Comparison of ENCODE assay signal across 16 cellular contexts in the genomic region with DNA sequence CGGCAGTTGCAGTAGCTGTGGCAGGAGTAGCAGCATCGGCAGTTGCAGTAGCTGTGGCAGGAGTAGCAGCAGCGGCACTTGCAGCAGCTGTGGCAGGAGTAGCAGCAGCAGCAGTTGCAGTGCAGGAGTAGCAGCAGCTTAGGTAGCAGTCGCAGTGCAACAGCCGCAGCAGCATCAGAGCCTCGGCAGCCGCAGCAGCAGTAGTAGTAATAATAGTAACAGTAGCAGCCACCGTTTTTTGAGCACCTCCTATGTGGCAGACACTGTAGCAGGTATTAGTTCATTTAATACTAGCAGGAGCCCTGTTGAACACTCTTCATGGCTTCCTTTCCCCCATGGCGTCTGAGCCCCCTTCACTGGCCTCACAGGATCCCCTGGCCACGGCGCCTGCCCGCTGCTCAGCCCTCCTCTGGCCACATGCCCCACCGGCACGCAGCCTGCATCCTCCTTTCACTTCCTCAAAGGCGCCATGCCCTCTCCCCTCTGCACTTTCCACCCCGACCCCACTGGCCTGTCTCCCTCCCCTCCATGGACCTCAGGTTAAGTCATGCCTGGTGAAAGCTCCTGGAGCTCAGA. TPM values are rescaled to one million over a fixed set of nuclear protein-coding genes. Genes with fewer than 3 reads are reported as not detected.
DNase-seq lines count a peak whose midpoint lies in the region; ATAC-seq and TF ChIP-seq lines count a peak whose summit lies in the region.
"Had no signal": no experiment of that assay in that cellular context is flagged by ENCODE, and none has a peak within 500 bp of the region (broad histone marks: within the 10 kb centered on the region; RNA-seq: fewer than 3 reads in every experiment).

No MANE protein-coding gene starts in this region.

- no peak overlapping the region for H3K4me3 Mint-ChIP-seq in activated CD8-positive, alpha-beta T cell treated with anti-CD3 and anti-CD28 coated beads, Interleukin-2, amount 10 ng/mL, durations not matched to agents 7 days and 5 days
- H3K4me3 Mint-ChIP-seq in activated CD8-positive, alpha-beta T cell treated with anti-CD3 and anti-CD28 coated beads for 36 hours, result no peak overlapping the region
- no peak overlapping the region for H3K4me3 Mint-ChIP-seq in activated T-helper 2 cell treated with anti-CD3 and anti-CD28 coated beads, Interferon-gamma antibody, Interleukin-2, Interleukin-4, amounts not matched to agents 10 μg/mL and 5 μg/mL and 100 μg/mL, durations not matched to agents 14 hours and 24 hours and 36 hours (ENCODE audit: low read depth)
- H3K4me3 Mint-ChIP-seq: activated CD4-positive, alpha-beta T cell treated with anti-CD3 and anti-CD28 coated beads for 36 hours had no signal

- TF ChIP-seq POLR2A in Peyer's patch (IDR thresholded peaks at IDR 0.05), result no peak

- POLR2A ChIA-PET in activated CD8-positive, alpha-beta T cell treated with anti-CD3 and anti-CD28 coated beads, Interleukin-2, amount 10 ng/mL, durations not matched to agents 7 days and 5 days (lab: Charles Lee), result interaction anchor here (0.5 kb wide), 1 partner anchor 360 kb away, joined by 3 read pairs; no protein-coding TSS in a partner anchor
- POLR2A ChIA-PET in activated CD8-positive, alpha-beta T cell treated with anti-CD3 and anti-CD28 coated beads for 36 hours (lab: Charles Lee), result no interaction called here

- no peaks in the 10 kb centered on the region for H3K36me3 Mint-ChIP-seq in activated CD8-positive, alpha-beta T cell treated with anti-CD3 and anti-CD28 coated beads, Interleukin-2, amount 10 ng/mL, durations not matched to agents 7 days and 5 days (ENCODE audit: low read depth)
- no peaks in the 10 kb centered on the region for H3K36me3 Mint-ChIP-seq in activated CD8-positive, alpha-beta T cell treated with anti-CD3 and anti-CD28 coated beads for 36 hours (ENCODE audit: low read depth)
- H3K36me3 Mint-ChIP-seq in activated T-helper 2 cell treated with anti-CD3 and anti-CD28 coated beads, Interferon-gamma antibody, Interleukin-2, Interleukin-4, amounts not matched to agents 10 μg/mL and 5 μg/mL and 100 μg/mL, durations not matched to agents 14 hours and 24 hours and 36 hours (ENCODE audit: low read depth), result peaks cover 3% of the 10 kb centered on the region

- ATAC-seq in activated CD8-positive, alpha-beta T cell treated with anti-CD3 and anti-CD28 coated beads, Interleukin-2, amount 10 ng/mL, durations not matched to agents 7 days and 5 days, result no peak
- no peak for ATAC-seq in activated CD8-positive, alpha-beta T cell treated with anti-CD3 and anti-CD28 coated beads for 36 hours
- ATAC-seq in HG02678 (IDR thresholded peaks at IDR 0.05; ENCODE audit: unreplicated experiment), result peak; percentile 65
- peak; percentile 33 for ATAC-seq in sciatic nerve
- no peak for ATAC-seq in HG03159 (IDR thresholded peaks at IDR 0.05; ENCODE audit: unreplicated experiment)
- ATAC-seq: A549; activated CD4-positive, alpha-beta T cell treated with anti-CD3 and anti-CD28 coated beads for 36 hours had no signal

- peaks cover 0 to 5% (median 0%) of the 10 kb centered on the region in 4 donors for H3K9me3 ChIP-seq in Peyer's patch
- H3K9me3 ChIP-seq: A549, heart right ventricle had no signal

- no peaks in the 10 kb centered on the region for H3K9me3 Mint-ChIP-seq in activated CD8-positive, alpha-beta T cell treated with anti-CD3 and anti-CD28 coated beads, Interleukin-2, amount 10 ng/mL, durations not matched to agents 7 days and 5 days (ENCODE audit: insufficient read depth)
- no peaks in the 10 kb centered on the region for H3K9me3 Mint-ChIP-seq in activated CD8-positive, alpha-beta T cell treated with anti-CD3 and anti-CD28 coated beads for 36 hours
- peaks cover 3% of the 10 kb centered on the region for H3K9me3 Mint-ChIP-seq in activated T-helper 2 cell treated with anti-CD3 and anti-CD28 coated beads, Interferon-gamma antibody, Interleukin-2, Interleukin-4, amounts not matched to agents 10 μg/mL and 5 μg/mL and 100 μg/mL, durations not matched to agents 14 hours and 24 hours and 36 hours

- peaks cover 0 to 10% (median 0%) of the 10 kb centered on the region in 4 donors for H3K4me1 ChIP-seq in Peyer's patch
- H3K4me1 ChIP-seq: A549, breast epithelium had no signal

- H3K4me1 Mint-ChIP-seq in activated CD8-positive, alpha-beta T cell treated with anti-CD3 and anti-CD28 coated beads, Interleukin-2, amount 10 ng/mL, durations not matched to agents 7 days and 5 days (ENCODE audit: low read depth), result peaks cover 14% of the 10 kb centered on the region
- H3K4me1 Mint-ChIP-seq in activated CD8-positive, alpha-beta T cell treated with anti-CD3 and anti-CD28 coated beads for 36 hours (ENCODE audit: low read depth), result peaks cover 6% of the 10 kb centered on the region
- peaks cover 9% of the 10 kb centered on the region for H3K4me1 Mint-ChIP-seq in activated T-helper 2 cell treated with anti-CD3 and anti-CD28 coated beads, Interferon-gamma antibody, Interleukin-2, Interleukin-4, amounts not matched to agents 10 μg/mL and 5 μg/mL and 100 μg/mL, durations not matched to agents 14 hours and 24 hours and 36 hours (ENCODE audit: low read depth)

- H3K27me3 ChIP-seq in Peyer's patch, result no peaks in the 10 kb centered on the region

- H3K4me3 ChIP-seq in Peyer's patch, result peak overlapping the region in 1 of 4 donors; percentile 16
- H3K4me3 ChIP-seq: A549, breast epithelium, heart right ventricle had no signal

- H3K36me3 ChIP-seq in Peyer's patch, result no peaks in the 10 kb centered on the region
- H3K36me3 ChIP-seq: breast epithelium, heart right ventricle had no signal

- intact Hi-C loops in activated CD8-positive, alpha-beta T cell treated with anti-CD3 and anti-CD28 coated beads for 36 hours (cut with micrococcal nuclease), result no loop called here
- intact Hi-C loops in sciatic nerve (cut with DNase I), result no loop called here
- intact Hi-C loops in activated T-helper 2 cell treated with anti-CD3 and anti-CD28 coated beads, Interferon-gamma antibody, Interleukin-2, Interleukin-4, amounts not matched to agents 10 μg/mL and 5 μg/mL and 100 μg/mL, durations not matched to agents 14 hours and 24 hours and 36 hours (cut with micrococcal nuclease), result no loop called here

- no peak overlapping the region for H3K27ac ChIP-seq in Peyer's patch
- H3K27ac ChIP-seq: A549, breast epithelium, epithelial cell of prostate, heart right ventricle, KMS-11 had no signal

- CTCF ChIA-PET in activated CD8-positive, alpha-beta T cell treated with anti-CD3 and anti-CD28 coated beads, Interleukin-2, amount 10 ng/mL, durations not matched to agents 7 days and 5 days (lab: Charles Lee), result interaction anchor here (0.7 to 1.6 kb wide), 3 partner anchors 11 to 34 kb away, joined by 3 to 5 read pairs (median 4); no protein-coding TSS in a partner anchor
- CTCF ChIA-PET in activated CD8-positive, alpha-beta T cell treated with anti-CD3 and anti-CD28 coated beads for 36 hours (lab: Charles Lee), result interaction anchor here (1.5 kb wide), 1 partner anchor 11 kb away, joined by 4 read pairs; no protein-coding TSS in a partner anchor

- DNase-seq in activated CD8-positive, alpha-beta T cell treated with anti-CD3 and anti-CD28 coated beads, Interleukin-2, amount 10 ng/mL, durations not matched to agents 7 days and 5 days, result no peak
- DNase-seq in activated CD8-positive, alpha-beta T cell treated with anti-CD3 and anti-CD28 coated beads for 36 hours, result no peak
- DNase-seq in Peyer's patch (peak in 2 of 3 donors; percentile 50 to 79), sciatic nerve (ENCODE audit: low spot score) (peak; percentile 65), NCI-H510A treated with DMSO at 0.1 percent for 48 hours (lab: John Stamatoyannopoulos, UW) (no peak)
- DNase-seq in activated T-helper 2 cell treated with anti-CD3 and anti-CD28 coated beads, Interferon-gamma antibody, Interleukin-2, Interleukin-4, amounts not matched to agents 10 μg/mL and 5 μg/mL and 100 μg/mL, durations not matched to agents 14 hours and 24 hours and 36 hours (ENCODE audit: low spot score), result no peak
- DNase-seq: activated CD4-positive, alpha-beta T cell treated with anti-CD3 and anti-CD28 coated beads for 36 hours; activated effector memory CD4-positive, alpha-beta T cell treated with Interleukin-2 at 50 U/mL for 16 hours; heart right ventricle; NCI-H2107 had no signal

- peak overlapping the region; percentile 16 for H3K27ac Mint-ChIP-seq in activated CD8-positive, alpha-beta T cell treated with anti-CD3 and anti-CD28 coated beads, Interleukin-2, amount 10 ng/mL, durations not matched to agents 7 days and 5 days
- H3K27ac Mint-ChIP-seq in activated CD8-positive, alpha-beta T cell treated with anti-CD3 and anti-CD28 coated beads for 36 hours, result no peak overlapping the region
- H3K27ac Mint-ChIP-seq in activated T-helper 2 cell treated with anti-CD3 and anti-CD28 coated beads, Interferon-gamma antibody, Interleukin-2, Interleukin-4, amounts not matched to agents 10 μg/mL and 5 μg/mL and 100 μg/mL, durations not matched to agents 14 hours and 24 hours and 36 hours, result no peak overlapping the region
- H3K27ac Mint-ChIP-seq: activated CD4-positive, alpha-beta T cell treated with anti-CD3 and anti-CD28 coated beads for 36 hours had no signal

- TF ChIP-seq CTCF in activated CD8-positive, alpha-beta T cell treated with anti-CD3 and anti-CD28 coated beads for 36 hours (IDR thresholded peaks at IDR 0.05), result no peak
- no peak for TF ChIP-seq CTCF in Peyer's patch (IDR thresholded peaks at IDR 0.05)

- H3K27me3 Mint-ChIP-seq in activated CD8-positive, alpha-beta T cell treated with anti-CD3 and anti-CD28 coated beads, Interleukin-2, amount 10 ng/mL, durations not matched to agents 7 days and 5 days (ENCODE audit: low read depth), result peaks cover 34% of the 10 kb centered on the region
- H3K27me3 Mint-ChIP-seq in activated CD8-positive, alpha-beta T cell treated with anti-CD3 and anti-CD28 coated beads for 36 hours, result peaks cover 28% of the 10 kb centered on the region
- peaks cover 27% of the 10 kb centered on the region for H3K27me3 Mint-ChIP-seq in activated T-helper 2 cell treated with anti-CD3 and anti-CD28 coated beads, Interferon-gamma antibody, Interleukin-2, Interleukin-4, amounts not matched to agents 10 μg/mL and 5 μg/mL and 100 μg/mL, durations not matched to agents 14 hours and 24 hours and 36 hours (ENCODE audit: low read depth)

RNA-seq across cellular contexts. Expression of gene IRF4, which starts 19.1 kb away (rescaled TPM):
- 10 to 100 TPM; 91.2 to 95.2 TPM for total RNA-seq in activated CD8-positive, alpha-beta T cell treated with anti-CD3 and anti-CD28 coated beads, Interleukin-2, amount 10 ng/mL, durations not matched to agents 7 days and 5 days
- 100 to 1,000 TPM; 409 to 439 TPM for total RNA-seq in activated CD8-positive, alpha-beta T cell treated with anti-CD3 and anti-CD28 coated beads for 36 hours
- total RNA-seq in Peyer's patch (10 to 100 TPM in 1 of 4 donors, 1 to 10 TPM in 2, under 1 TPM in 1; 0.47 to 57.8 (median 6.9) TPM), sciatic nerve (4.7 TPM)
- total RNA-seq in activated T-helper 2 cell treated with anti-CD3 and anti-CD28 coated beads, Interferon-gamma antibody, Interleukin-2, Interleukin-4, amounts not matched to agents 10 μg/mL and 5 μg/mL and 100 μg/mL, durations not matched to agents 14 hours and 24 hours and 36 hours, result 1,053 and 1,062 TPM in 2 replicates

Comparison
In these comparisons a context has a peak if more than half of its experiments do, and no peak if none do; other contexts are left out.
1. RNA of gene IRF4, which starts 19.1 kb away (total RNA-seq): 1,053 to 1,062 TPM in activated T-helper 2 cell treated with anti-CD3 and anti-CD28 coated beads, Interferon-gamma antibody, Interleukin-2, Interleukin-4, amounts not matched to agents 10 μg/mL and 5 μg/mL and 100 μg/mL, durations not matched to agents 14 hours and 24 hours and 36 hours and 409 to 439 TPM in activated CD8-positive, alpha-beta T cell treated with anti-CD3 and anti-CD28 coated beads for 36 hours; 91.2 to 95.2 TPM in activated CD8-positive, alpha-beta T cell treated with anti-CD3 and anti-CD28 coated beads, Interleukin-2, amount 10 ng/mL, durations not matched to agents 7 days and 5 days, 0.47 to 57.8 TPM in Peyer's patch and 4.7 TPM in sciatic nerve (single experiment); every median in the first group is over 4 times any median in the second.
2. ATAC-seq: peak in HG02678 (single experiment) and sciatic nerve (single experiment); none in activated CD8-positive, alpha-beta T cell treated with anti-CD3 and anti-CD28 coated beads, Interleukin-2, amount 10 ng/mL, durations not matched to agents 7 days and 5 days (single experiment), activated CD8-positive, alpha-beta T cell treated with anti-CD3 and anti-CD28 coated beads for 36 hours (single experiment) and HG03159 (single experiment).
3. DNase-seq: peak in Peyer's patch (2 of 3) and sciatic nerve (single experiment); none in activated CD8-positive, alpha-beta T cell treated with anti-CD3 and anti-CD28 coated beads, Interleukin-2, amount 10 ng/mL, durations not matched to agents 7 days and 5 days (single experiment), activated CD8-positive, alpha-beta T cell treated with anti-CD3 and anti-CD28 coated beads for 36 hours (single experiment), NCI-H510A treated with DMSO at 0.1 percent for 48 hours (single experiment) and activated T-helper 2 cell treated with anti-CD3 and anti-CD28 coated beads, Interferon-gamma antibody, Interleukin-2, Interleukin-4, amounts not matched to agents 10 μg/mL and 5 μg/mL and 100 μg/mL, durations not matched to agents 14 hours and 24 hours and 36 hours (single experiment).